Comparison of ENCODE assay signal across 8 cellular contexts in the genomic region with DNA sequence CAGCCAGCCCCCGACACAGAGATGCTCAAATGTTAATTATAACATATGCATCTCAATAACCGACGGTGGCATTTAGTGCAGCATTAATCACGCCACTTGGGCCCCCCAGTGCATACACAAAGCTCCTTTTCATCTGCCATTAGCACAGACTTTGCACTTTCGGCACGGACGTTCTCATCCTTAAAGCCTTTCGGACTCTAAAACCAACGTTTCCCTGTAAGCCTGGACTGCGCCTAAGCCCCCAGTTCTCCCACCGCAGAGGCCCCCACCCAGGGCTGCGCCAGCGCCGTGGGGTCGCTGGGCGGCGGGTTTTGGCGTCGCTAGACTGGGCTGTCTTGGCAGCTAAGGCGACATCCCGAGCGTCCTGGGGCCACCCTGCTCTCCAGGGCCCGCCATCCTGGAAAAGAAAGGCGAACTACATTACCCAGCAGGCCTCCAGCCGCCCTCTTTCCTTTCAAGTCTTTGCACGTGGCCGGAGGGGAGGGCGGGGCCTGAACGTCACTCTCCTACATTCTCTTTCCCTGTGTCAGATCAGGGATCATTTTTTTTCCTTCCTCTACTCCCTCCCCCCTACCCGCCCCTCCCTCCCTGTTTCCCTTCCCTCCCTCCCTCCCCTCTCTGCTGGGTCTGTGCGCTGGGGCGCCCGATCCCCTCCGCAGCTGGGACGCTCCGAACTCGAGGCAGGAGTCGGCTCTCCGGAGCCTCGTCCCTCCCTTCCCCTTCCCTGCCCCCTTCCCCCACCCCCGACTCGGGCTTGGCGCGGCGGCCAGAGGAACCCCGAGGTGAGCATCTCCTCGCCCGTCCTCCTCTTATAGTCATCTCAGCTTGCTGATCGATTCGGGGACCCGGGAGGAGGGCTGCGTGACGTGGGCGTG. TPM values are rescaled to one million over a fixed set of nuclear protein-coding genes. Genes with fewer than 3 reads are reported as not detected.
DNase-seq lines count a peak whose midpoint lies in the region; ATAC-seq and TF ChIP-seq lines count a peak whose summit lies in the region.

TSS of gene CTIF (plus strand) at position 501 of the 875 bp plus-strand sequence. CDS start 80,535 bp downstream, outside the sequence.

- TF ChIP-seq CTCF in BE2C (IDR thresholded peaks at IDR 0.05; ENCODE audit: low read depth, low read length): no peak

- intact Hi-C loops in dendritic cell treated with granulocyte-macrophage colony-stimulating factor and Interleukin-4, amounts not matched to agents 40 ng/mL and 50 ng/mL, for 4 days (cut with micrococcal nuclease): no loop called here
- intact Hi-C loops in left colon (cut with DNase I, micrococcal nuclease): loop anchor here in 1 of 2 donors (10.0 kb wide), 1 partner anchor 126 kb away; no protein-coding TSS in a partner anchor

- H3K27ac Mint-ChIP-seq in dendritic cell treated with granulocyte-macrophage colony-stimulating factor and Interleukin-4, amounts not matched to agents 40 ng/mL and 50 ng/mL, for 4 days: peak within 1 kb of the TSS; percentile 85

- H3K36me3 ChIP-seq in BE2C: no peaks in the 10 kb centered on the region

- ATAC-seq in HG03378 (IDR thresholded peaks at IDR 0.05; ENCODE audit: unreplicated experiment): peak; percentile 77
- peak; percentile 87 for ATAC-seq in left colon

- H3K9me3 Mint-ChIP-seq in dendritic cell treated with granulocyte-macrophage colony-stimulating factor and Interleukin-4, amounts not matched to agents 40 ng/mL and 50 ng/mL, for 4 days: no peaks in the 10 kb centered on the region

- H3K27me3 ChIP-seq in BE2C: no peaks in the 10 kb centered on the region

- peak within 1 kb of the TSS; percentile 94 for H3K4me3 Mint-ChIP-seq in dendritic cell treated with granulocyte-macrophage colony-stimulating factor and Interleukin-4, amounts not matched to agents 40 ng/mL and 50 ng/mL, for 4 days

- H3K4me1 ChIP-seq in BE2C: peaks cover 6% of the 10 kb centered on the region

- H3K27me3 Mint-ChIP-seq in dendritic cell treated with granulocyte-macrophage colony-stimulating factor and Interleukin-4, amounts not matched to agents 40 ng/mL and 50 ng/mL, for 4 days: peaks cover 3% of the 10 kb centered on the region

- H3K4me3 ChIP-seq in BE2C (ENCODE audit: low read depth, low read length): peak within 1 kb of the TSS; percentile 76

- H3K9me3 ChIP-seq in BE2C: no peaks in the 10 kb centered on the region

- peaks cover 16% of the 10 kb centered on the region for H3K4me1 Mint-ChIP-seq in dendritic cell treated with granulocyte-macrophage colony-stimulating factor and Interleukin-4, amounts not matched to agents 40 ng/mL and 50 ng/mL, for 4 days (ENCODE audit: low read depth)

- H3K36me3 Mint-ChIP-seq in dendritic cell treated with granulocyte-macrophage colony-stimulating factor and Interleukin-4, amounts not matched to agents 40 ng/mL and 50 ng/mL, for 4 days (ENCODE audit: low read depth): peaks cover 17% of the 10 kb centered on the region

- DNase-seq in BE2C (peak; percentile 92), GM19238 (ENCODE audit: insufficient read length, low spot score) (peak; percentile 83), NCI-H460 (ENCODE audit: extremely low read depth, low read depth) (peak; percentile 93), left colon (peak; percentile 96 to 97)
- peak; percentile 57 to 64 for DNase-seq in activated CD4-positive, alpha-beta T cell treated with anti-CD3 and anti-CD28 coated beads for 4 hours
- peak; percentile 45 to 67 (median 52) for DNase-seq in stimulated activated CD4-positive, alpha-beta T cell treated with anti-CD3 and anti-CD28 coated beads, Interleukin-1b, Interleukin-23, amount 100 ng/mL, for 24 hours (ENCODE audit: low read depth in 4 of 4, low spot score in 1 of 4)

RNA-seq across cellular contexts. Expression of gene CTIF, which starts in this region (rescaled TPM):
- polyA plus RNA-seq in BE2C (2012; ENCODE audit: insufficient read depth, insufficient read length, low read depth): 55.4 TPM
- 47.2 and 57.0 TPM in 2 replicates for total RNA-seq in NCI-H460 (2014; rRNA removed; shearing (Covaris generic))
- polyA plus RNA-seq in NCI-H460 (2014; cell fraction: nucleus; rRNA removed): 54.7 and 59.8 TPM in 2 replicates
- total RNA-seq in left colon: 10 to 100 TPM; 14.8 to 18.5 TPM

Comparison
In these comparisons a context has a peak if more than half of its experiments do, and no peak if none do; other contexts are left out.
1. Peak in every context shown above with its lines: DNase-seq, ATAC-seq and H3K4me3 ChIP-seq.